2 cellular contexts compared by ENCODE assay signal in the genomic region with DNA sequence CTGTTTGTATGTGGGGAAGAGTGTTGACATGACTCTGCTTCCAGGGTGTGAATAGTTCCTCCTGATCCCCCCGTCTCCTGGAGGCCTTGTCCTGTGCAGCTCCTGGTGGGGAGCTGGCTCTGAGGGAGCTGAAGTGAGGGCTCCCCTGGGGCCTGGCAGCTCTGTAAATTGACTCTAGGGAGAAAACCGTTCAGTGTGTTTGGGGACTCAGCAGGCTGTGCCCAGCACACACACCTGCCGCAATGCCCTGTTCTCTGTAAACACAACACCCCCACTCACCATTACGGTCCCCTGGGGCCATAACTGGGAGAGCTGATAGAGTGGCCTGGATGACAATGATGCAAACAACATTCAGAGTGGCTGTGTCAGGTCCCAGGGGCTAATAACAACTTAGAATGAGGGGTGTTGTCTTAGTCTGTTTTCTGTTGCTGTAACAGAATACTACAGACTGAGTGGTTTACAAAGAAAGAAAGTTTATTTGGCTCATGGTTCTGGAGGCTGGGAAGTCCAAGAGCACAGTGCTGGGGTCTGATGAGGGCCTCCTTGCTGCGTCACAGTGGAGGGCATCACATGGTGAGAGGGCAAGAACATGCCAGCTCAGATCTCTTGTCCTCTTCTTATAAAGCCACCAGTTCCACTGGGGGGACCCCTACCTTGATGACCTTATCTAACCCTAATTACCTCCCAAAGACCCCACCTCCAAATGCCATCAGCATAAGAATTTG.
TF ChIP-seq lines count a peak whose summit lies in the region.

No MANE protein-coding gene starts in this region.

TF ChIP-seq in HepG2, 621 proteins besides CTCF, POLR2A, EP300 and RAD21:
- TF ChIP-seq SP5 (CRISPR knock-in tag; IDR thresholded peaks at IDR 0.05; ENCODE audit: borderline replicate concordance, low read depth) (no peak), ZNF550 (CRISPR knock-in tag; IDR thresholded peaks at IDR 0.05; ENCODE audit: borderline replicate concordance) (no peak), ZNF564 (CRISPR knock-in tag; IDR thresholded peaks at IDR 0.05) (peak; percentile 92; the same call in 1 of the 2 replicates)

TF ChIP-seq in GM12878, 131 proteins besides CTCF, POLR2A, EP300 and RAD21:
- TF ChIP-seq ZNF274 (IDR thresholded peaks at IDR 0.05; ENCODE audit: insufficient read depth, insufficient read length) (no peak), MEF2B (IDR thresholded peaks at IDR 0.05; ENCODE audit: partially characterized antibody, poor library complexity, severe bottlenecking) (peak; percentile 53)
- TF ChIP-seq, protein P1, sequence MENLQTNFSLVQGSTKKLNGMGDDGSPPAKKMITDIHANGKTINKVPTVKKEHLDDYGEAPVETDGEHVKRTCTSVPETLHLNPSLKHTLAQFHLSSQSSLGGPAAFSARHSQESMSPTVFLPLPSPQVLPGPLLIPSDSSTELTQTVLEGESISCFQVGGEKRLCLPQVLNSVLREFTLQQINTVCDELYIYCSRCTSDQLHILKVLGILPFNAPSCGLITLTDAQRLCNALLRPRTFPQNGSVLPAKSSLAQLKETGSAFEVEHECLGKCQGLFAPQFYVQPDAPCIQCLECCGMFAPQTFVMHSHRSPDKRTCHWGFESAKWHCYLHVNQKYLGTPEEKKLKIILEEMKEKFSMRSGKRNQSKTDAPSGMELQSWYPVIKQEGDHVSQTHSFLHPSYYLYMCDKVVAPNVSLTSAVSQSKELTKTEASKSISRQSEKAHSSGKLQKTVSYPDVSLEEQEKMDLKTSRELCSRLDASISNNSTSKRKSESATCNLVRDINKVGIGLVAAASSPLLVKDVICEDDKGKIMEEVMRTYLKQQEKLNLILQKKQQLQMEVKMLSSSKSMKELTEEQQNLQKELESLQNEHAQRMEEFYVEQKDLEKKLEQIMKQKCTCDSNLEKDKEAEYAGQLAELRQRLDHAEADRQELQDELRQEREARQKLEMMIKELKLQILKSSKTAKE (IDR thresholded peaks at IDR 0.05; ENCODE audit: low read depth, poor library complexity, severe bottlenecking): no peak
